14 cellular contexts compared by ENCODE assay signal in genomic region chr7:133633055-133633454, GRCh38.
DNase-seq lines count a peak whose midpoint lies in the region; ATAC-seq and TF ChIP-seq lines count a peak whose summit lies in the region.
"Had no signal": no experiment of that assay in that cellular context is flagged by ENCODE, and none has a peak within 500 bp of the region (broad histone marks: within the 10 kb centered on the region; RNA-seq: fewer than 3 reads in every experiment).

No MANE protein-coding gene starts in this region.

- intact Hi-C loops in left ventricle myocardium superior (cut with micrococcal nuclease) = no loop called here

- ATAC-seq in left ventricle myocardium superior = no peak
- no peak for ATAC-seq in HG02759 (IDR thresholded peaks at IDR 0.05; ENCODE audit: unreplicated experiment)
- ATAC-seq in GM21825 (IDR thresholded peaks at IDR 0.05; ENCODE audit: unreplicated experiment) = no peak

- H3K4me3 ChIP-seq in choroid plexus epithelial cell (ENCODE audit: low read depth, low read length) = no peak overlapping the region
- H3K4me3 ChIP-seq: coronary artery, sigmoid colon had no signal

- no peak for TF ChIP-seq CTCF in choroid plexus epithelial cell (conservative IDR thresholded peaks at IDR 0.05; ENCODE audit: low read depth, low read length)

- DNase-seq in ELR (ENCODE audit: low read depth) (peak; percentile 64), MV-4-11 (lab: John Stamatoyannopoulos, UW) (peak; percentile 82), choroid plexus epithelial cell (ENCODE audit: low read depth) (peak; percentile 81), non-pigmented ciliary epithelial cell (ENCODE audit: low read depth) (peak; percentile 24), left ventricle myocardium superior (no peak)
- DNase-seq in activated effector memory CD4-positive, alpha-beta T cell treated with anti-CD3 and anti-CD28 coated beads, Interleukin-2, amount 50 U/mL, for 16 hours = no peak
- DNase-seq: activated CD4-positive, alpha-beta T cell treated with anti-CD3 and anti-CD28 coated beads, Interleukin-2, amount 10 ng/mL, durations not matched to agents 24 days and 14 days; activated naive CD4-positive, alpha-beta T cell treated with anti-CD3 and anti-CD28 coated beads for 36 hours; DMS153; NCI-H345; sigmoid colon had no signal

Comparison
In these comparisons a context has a peak if more than half of its experiments do, and no peak if none do; other contexts are left out.
1. DNase-seq: peak in ELR (single experiment), MV-4-11 (single experiment), choroid plexus epithelial cell (single experiment) and non-pigmented ciliary epithelial cell (single experiment); none in left ventricle myocardium superior (single experiment) and activated effector memory CD4-positive, alpha-beta T cell treated with anti-CD3 and anti-CD28 coated beads, Interleukin-2, amount 50 U/mL, for 16 hours (single experiment).